ENCODE assay signal across 20 cellular contexts in the genomic region with DNA sequence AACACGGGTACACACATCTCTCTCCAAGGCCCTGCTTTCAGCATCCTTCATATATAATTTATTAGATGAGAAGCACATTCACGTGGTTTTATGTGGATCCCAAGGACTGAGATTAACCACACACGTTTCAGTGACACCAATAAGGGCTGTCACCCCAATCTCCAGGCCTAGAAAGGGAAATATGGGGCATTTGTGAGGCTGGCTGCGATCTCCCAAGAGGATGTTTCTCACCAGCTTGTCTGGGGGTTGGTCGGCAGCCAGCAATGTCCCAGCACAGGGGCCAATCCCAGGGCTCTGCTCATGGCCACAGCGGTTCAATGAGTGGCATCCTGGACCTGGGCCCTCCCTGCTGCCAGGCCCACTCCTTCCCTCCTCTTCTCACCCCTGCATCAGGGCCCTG.
DNase-seq lines count a peak whose midpoint lies in the region; ATAC-seq and TF ChIP-seq lines count a peak whose summit lies in the region.
"Had no signal": no experiment of that assay in that cellular context is flagged by ENCODE, and none has a peak within 500 bp of the region (broad histone marks: within the 10 kb centered on the region; RNA-seq: fewer than 3 reads in every experiment).

No MANE protein-coding gene starts in this region.

- no peak for TF ChIP-seq EP300 in esophagus muscularis mucosa (IDR thresholded peaks at IDR 0.05)
- no peak for TF ChIP-seq EP300 in transverse colon (IDR thresholded peaks at IDR 0.05; ENCODE audit: low read depth)

- no peak overlapping the region for H2AFZ ChIP-seq in neuronal stem cell (ENCODE audit: low read length)

- H3K23ac ChIP-seq in neuronal stem cell (ENCODE audit: low read depth, low read length, poor library complexity) = peak overlapping the region; percentile 26

- TF ChIP-seq POLR2A in esophagus muscularis mucosa (IDR thresholded peaks at IDR 0.05; ENCODE audit: low read depth) (no peak), transverse colon (IDR thresholded peaks at IDR 0.05) (no peak)

- H3K4me1 ChIP-seq in left ventricle myocardium inferior = peaks cover 21% of the 10 kb centered on the region
- peaks cover 7 to 57% (median 47%) of the 10 kb centered on the region in 4 donors for H3K4me1 ChIP-seq in esophagus muscularis mucosa
- peaks cover 0 to 10% of the 10 kb centered on the region in 2 donors for H3K4me1 ChIP-seq in neuronal stem cell (ENCODE audit: control insufficient read depth in 2 of 2, insufficient read depth in 1 of 2, low read depth in 1 of 2, low read length in 2 of 2)
- H3K4me1 ChIP-seq in transverse colon = peaks cover 0 to 6% (median 2%) of the 10 kb centered on the region in 4 donors

- in situ Hi-C loops in transverse colon (cut with MboI; ENCODE audit: low pct_ligation_motif_present in 1 of 4, low pct_unique_long_range_greater_than_20kb in 1 of 4, low sequenced_read_pairs in 3 of 4) = no loop called here

- H3K27ac ChIP-seq in left ventricle myocardium inferior (replicated peaks) (peak overlapping the region; percentile 72), esophagus muscularis mucosa (replicated peaks in 1 of 4) (peak overlapping the region; percentile 28 to 52 (median 35)), neuronal stem cell (replicated peaks; ENCODE audit: low read length) (no peak overlapping the region), transverse colon (peak overlapping the region; percentile 1 to 74 (median 24))

- no peak overlapping the region for H3K14ac ChIP-seq in neuronal stem cell (ENCODE audit: low read length)

- peaks cover 4% of the 10 kb centered on the region for H3K27me3 ChIP-seq in left ventricle myocardium inferior (ENCODE audit: low read depth)
- no peaks in the 10 kb centered on the region for H3K27me3 ChIP-seq in esophagus muscularis mucosa
- peaks cover 0 to 5% (median 0%) of the 10 kb centered on the region in 3 experiments for H3K27me3 ChIP-seq in neuronal stem cell (ENCODE audit: control insufficient read depth in 3 of 3, insufficient read depth in 3 of 3, low read depth in 1 of 3, low read length in 3 of 3)
- H3K27me3 ChIP-seq in transverse colon = no peaks in the 10 kb centered on the region

- no peak for TF ChIP-seq CTCF in left ventricle myocardium inferior (IDR thresholded peaks at IDR 0.05; ENCODE audit: borderline replicate concordance)
- no peak for TF ChIP-seq CTCF in esophagus muscularis mucosa (IDR thresholded peaks at IDR 0.05)
- TF ChIP-seq CTCF in transverse colon (IDR thresholded peaks at IDR 0.05) = no peak

- H2AK5ac ChIP-seq in neuronal stem cell (ENCODE audit: low read depth, low read length) = peak overlapping the region; percentile 11

- no peak overlapping the region for H2BK15ac ChIP-seq in neuronal stem cell (ENCODE audit: low read length)

- H3K4ac ChIP-seq in neuronal stem cell (ENCODE audit: low read length) = no peak overlapping the region

- H3K9ac ChIP-seq in neuronal stem cell (ENCODE audit: low read depth, low read length, poor library complexity) = peak overlapping the region; percentile 74

- H3K36me3 ChIP-seq in left ventricle myocardium inferior = no peaks in the 10 kb centered on the region
- no peaks in the 10 kb centered on the region for H3K36me3 ChIP-seq in esophagus muscularis mucosa
- H3K36me3 ChIP-seq in neuronal stem cell (replicated peaks in 1 of 2; ENCODE audit: control insufficient read depth in 2 of 2, insufficient read depth in 2 of 2, low read length in 2 of 2) = no peaks in the 10 kb centered on the region
- no peaks in the 10 kb centered on the region for H3K36me3 ChIP-seq in transverse colon

- H2BK12ac ChIP-seq in neuronal stem cell (ENCODE audit: low read length) = no peak overlapping the region

- no peaks in the 10 kb centered on the region for H3K9me3 ChIP-seq in left ventricle myocardium inferior (replicated peaks)
- no peaks in the 10 kb centered on the region for H3K9me3 ChIP-seq in esophagus muscularis mucosa
- no peaks in the 10 kb centered on the region for H3K9me3 ChIP-seq in neuronal stem cell (replicated peaks in 1 of 2; ENCODE audit: control insufficient read depth in 2 of 2, insufficient read depth in 1 of 2, low read depth in 1 of 2, low read length in 2 of 2)
- H3K9me3 ChIP-seq in transverse colon = no peaks in the 10 kb centered on the region

- H2BK5ac ChIP-seq in neuronal stem cell (ENCODE audit: low read length) = no peak overlapping the region

- H4K91ac ChIP-seq in neuronal stem cell (ENCODE audit: low read depth, low read length, poor library complexity) = no peak overlapping the region

- 83% methylated on average over 4 of the region's 6 CpGs for WGBS in esophagus muscularis mucosa
- WGBS in neuronal stem cell (ENCODE audit: extremely low coverage in 2 of 2, insufficient read length in 2 of 2, insufficient replicate concordance in 1 of 2), 2 donors = no CpG with 5 or more reads among the region's 6 CpGs
- 70 to 76% methylated on average over 3 to 6 of the region's 6 CpGs for WGBS in transverse colon (ENCODE audit: low coverage in 1 of 2), 2 donors

- H3K79me1 ChIP-seq in neuronal stem cell (ENCODE audit: low read depth, low read length) = no peaks in the 10 kb centered on the region

- H3K4me3 ChIP-seq in left ventricle myocardium inferior = no peak overlapping the region
- no peak overlapping the region for H3K4me3 ChIP-seq in esophagus muscularis mucosa
- H3K4me3 ChIP-seq in neuronal stem cell (ENCODE audit: low read length in 2 of 2) = no peak overlapping the region
- H3K4me3 ChIP-seq in transverse colon = no peak overlapping the region
- H3K4me3 ChIP-seq: K562 had no signal

- H4K8ac ChIP-seq in neuronal stem cell (ENCODE audit: low read depth, low read length) = no peak overlapping the region

- ATAC-seq in GM19455 (IDR thresholded peaks at IDR 0.05; ENCODE audit: unreplicated experiment) = no peak
- ATAC-seq: K562 had no signal

- intact Hi-C loops in left ventricle myocardium inferior (cut with micrococcal nuclease) (no loop called here), cardiac septum (cut with DNase I) (no loop called here), esophagus muscularis mucosa (cut with DNase I) (no loop called here), transverse colon (cut with DNase I; ENCODE audit: low total_unique reads) (no loop called here)

- H2BK120ac ChIP-seq in neuronal stem cell (ENCODE audit: low read depth, low read length) = no peak overlapping the region

- H3K18ac ChIP-seq in neuronal stem cell (ENCODE audit: low read length) = peak overlapping the region; percentile 51

- H3K4me2 ChIP-seq in neuronal stem cell (ENCODE audit: insufficient read depth, low read length, poor library complexity, severe bottlenecking) = no peak overlapping the region

- DNase-seq in left ventricle myocardium inferior (no peak), cardiac septum (ENCODE audit: low spot score) (no peak), esophagus muscularis mucosa (ENCODE audit: extremely low spot score) (no peak), neuronal stem cell (ENCODE audit: low spot score) (no peak), transverse colon (no peak), NCI-H82 treated with DMSO at 0.1 percent for 48 hours (lab: John Stamatoyannopoulos, UW; ENCODE audit: unreplicated experiment) (no peak), GM19238 (ENCODE audit: insufficient read length, low spot score) (no peak)
- DNase-seq: 8988T; DND-41; GOT3; NCI-H1105; NCI-H2081; NCI-H2171 treated with DMSO at 0.1 percent for 48 hours; NCI-H446; NCI-H69; NK-92 treated with Interleukin-12 subunit alpha and Interleukin-12 subunit beta, amount 100 ng/mL, for 24 hours; OCI-M1; SIG-M5 had no signal
